Comparison of ENCODE assay signal across 11 cellular contexts in the genomic region with DNA sequence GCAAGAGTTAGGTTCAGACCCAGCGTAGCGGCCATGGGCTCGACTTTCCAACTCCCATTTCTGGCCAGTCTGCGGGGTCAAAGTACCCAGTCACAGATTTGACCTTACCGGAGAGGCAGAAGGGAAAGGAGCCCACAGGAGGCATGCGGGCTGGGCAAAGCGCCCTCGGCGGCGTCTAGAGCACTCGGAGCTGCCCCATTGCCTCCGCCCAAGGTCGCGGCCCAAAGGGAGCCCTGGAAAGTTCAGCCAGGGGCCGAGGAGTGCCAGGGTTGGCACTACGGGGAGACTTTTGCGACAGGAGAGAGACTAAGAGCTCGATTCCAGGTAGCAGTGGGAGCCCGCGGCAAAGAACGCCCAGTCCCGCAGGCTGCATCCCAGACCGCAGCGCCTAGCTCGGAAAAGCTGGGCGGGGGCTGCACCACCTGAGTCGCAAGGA. TPM values are rescaled to one million over a fixed set of nuclear protein-coding genes. Genes with fewer than 3 reads are reported as not detected.
DNase-seq lines count a peak whose midpoint lies in the region; ATAC-seq, FAIRE-seq and TF ChIP-seq lines count a peak whose summit lies in the region.
"Had no signal": no experiment of that assay in that cellular context is flagged by ENCODE, and none has a peak within 500 bp of the region (broad histone marks: within the 10 kb centered on the region; RNA-seq: fewer than 3 reads in every experiment).

No MANE protein-coding gene starts in this region.

- DNase-seq in activated naive CD4-positive, alpha-beta T cell treated with Interleukin-2 at 50 U/mL for 16 hours: no peak
- peak; percentile 43 to 80 (median 56) for DNase-seq in pancreas
- no peak for DNase-seq in vagina (ENCODE audit: extremely low spot score in 2 of 2)
- DNase-seq in activated CD4-positive, alpha-beta T cell treated with anti-CD3 and anti-CD28 coated beads, Interleukin-2, amount 50 U/mL, for 48 hours: no peak
- DNase-seq: activated CD4-positive, alpha-beta memory T cell treated with anti-CD3 and anti-CD28 coated beads, Interleukin-2, amount 10 ng/mL, durations not matched to agents 7 days and 5 days; activated naive CD4-positive, alpha-beta T cell treated with anti-CD3 and anti-CD28 coated beads for 36 hours; immature natural killer cell had no signal

- no peaks in the 10 kb centered on the region for H3K9me3 Mint-ChIP-seq in activated naive CD4-positive, alpha-beta T cell treated with anti-CD3 and anti-CD28 coated beads, Interleukin-2, amount 50 U/mL, for 24 hours
- H3K9me3 Mint-ChIP-seq: activated CD4-positive, alpha-beta memory T cell treated with anti-CD3 and anti-CD28 coated beads, Interleukin-2, amount 10 ng/mL, durations not matched to agents 7 days and 5 days; activated naive CD4-positive, alpha-beta T cell treated with anti-CD3 and anti-CD28 coated beads for 36 hours; immature natural killer cell had no signal

- H3K9me3 ChIP-seq in pancreas (no peaks in the 10 kb centered on the region), vagina (no peaks in the 10 kb centered on the region)

- H3K27ac ChIP-seq in pancreas: peak overlapping the region; percentile 43 to 74 (median 60)
- no peak overlapping the region for H3K27ac ChIP-seq in vagina

- no peak for TF ChIP-seq POLR2A in vagina (IDR thresholded peaks at IDR 0.05)

- H3K4me1 ChIP-seq in pancreas (no peaks in the 10 kb centered on the region), vagina (peaks cover 8% of the 10 kb centered on the region)

- H3K36me3 Mint-ChIP-seq in activated naive CD4-positive, alpha-beta T cell treated with anti-CD3 and anti-CD28 coated beads, Interleukin-2, amount 50 U/mL, for 24 hours: no peaks in the 10 kb centered on the region
- H3K36me3 Mint-ChIP-seq: immature natural killer cell had no signal

- TF ChIP-seq CTCF in pancreas (IDR thresholded peaks at IDR 0.05) (no peak), vagina (IDR thresholded peaks at IDR 0.05) (no peak)

- H3K36me3 ChIP-seq in pancreas (no peaks in the 10 kb centered on the region), vagina (no peaks in the 10 kb centered on the region)

- ATAC-seq in pancreas (peak; percentile 62 to 76 (median 68)), HG02852 (IDR thresholded peaks at IDR 0.05; ENCODE audit: unreplicated experiment) (no peak), GM21717 (IDR thresholded peaks at IDR 0.05; ENCODE audit: unreplicated experiment) (no peak)

- peaks cover 22% of the 10 kb centered on the region for H3K27me3 Mint-ChIP-seq in activated naive CD4-positive, alpha-beta T cell treated with anti-CD3 and anti-CD28 coated beads, Interleukin-2, amount 50 U/mL, for 24 hours

- H3K4me3 Mint-ChIP-seq in activated naive CD4-positive, alpha-beta T cell treated with anti-CD3 and anti-CD28 coated beads, Interleukin-2, amount 50 U/mL, for 24 hours: peak overlapping the region; percentile 7
- H3K4me3 Mint-ChIP-seq: activated CD4-positive, alpha-beta memory T cell treated with anti-CD3 and anti-CD28 coated beads, Interleukin-2, amount 10 ng/mL, durations not matched to agents 7 days and 5 days; activated naive CD4-positive, alpha-beta T cell treated with anti-CD3 and anti-CD28 coated beads for 36 hours; immature natural killer cell had no signal

- no peak for FAIRE-seq in pancreas (lab: Jason Lieb, UNC)

- H3K4me1 Mint-ChIP-seq in activated naive CD4-positive, alpha-beta T cell treated with anti-CD3 and anti-CD28 coated beads, Interleukin-2, amount 50 U/mL, for 24 hours: no peaks in the 10 kb centered on the region
- H3K4me1 Mint-ChIP-seq: activated CD4-positive, alpha-beta memory T cell treated with anti-CD3 and anti-CD28 coated beads, Interleukin-2, amount 10 ng/mL, durations not matched to agents 7 days and 5 days; immature natural killer cell had no signal

- H3K27ac Mint-ChIP-seq in activated naive CD4-positive, alpha-beta T cell treated with anti-CD3 and anti-CD28 coated beads, Interleukin-2, amount 50 U/mL, for 24 hours: no peak overlapping the region
- H3K27ac Mint-ChIP-seq: activated CD4-positive, alpha-beta memory T cell treated with anti-CD3 and anti-CD28 coated beads, Interleukin-2, amount 10 ng/mL, durations not matched to agents 7 days and 5 days; activated naive CD4-positive, alpha-beta T cell treated with anti-CD3 and anti-CD28 coated beads for 36 hours; immature natural killer cell had no signal

- intact Hi-C loops in pancreas (cut with DNase I) (no loop called here), vagina (cut with DNase I) (no loop called here)

- H3K27me3 ChIP-seq in pancreas: no peaks in the 10 kb centered on the region
- H3K27me3 ChIP-seq in vagina: no peaks in the 10 kb centered on the region

- H3K4me3 ChIP-seq in iPS-11a (ENCODE audit: low read depth, low read length) (peak overlapping the region; percentile 72), pancreas (peak overlapping the region; percentile 49 to 67 (median 60)), vagina (peak overlapping the region; percentile 31 to 51)

- WGBS in pancreas, 2 donors: 7 to 10% methylated on average over 27 of the region's 27 CpGs

RNA-seq across cellular contexts. Expression of gene KANK4, which starts 0.9 kb away (rescaled TPM):
- total RNA-seq in pancreas: 10 to 100 TPM in 2 of 6 donors, 1 to 10 TPM in 4; 7.1 to 12.5 (median 9.1) TPM
- polyA plus RNA-seq in pancreas: 1 to 10 TPM; 2.4 to 4.6 TPM
- 1.2 TPM for total RNA-seq in vagina
- total RNA-seq: activated CD4-positive, alpha-beta memory T cell treated with anti-CD3 and anti-CD28 coated beads, Interleukin-2, amount 10 ng/mL, durations not matched to agents 7 days and 5 days; activated naive CD4-positive, alpha-beta T cell treated with anti-CD3 and anti-CD28 coated beads for 36 hours had no signal
- polyA plus RNA-seq: immature natural killer cell had no signal

Comparison
In these comparisons a context has a peak if more than half of its experiments do, and no peak if none do; other contexts are left out.
1. DNase-seq: peak in pancreas (6 of 6); none in activated naive CD4-positive, alpha-beta T cell treated with Interleukin-2 at 50 U/mL for 16 hours (single experiment), vagina (0 of 2) and activated CD4-positive, alpha-beta T cell treated with anti-CD3 and anti-CD28 coated beads, Interleukin-2, amount 50 U/mL, for 48 hours (0 of 2).
2. ATAC-seq: peak in pancreas (4 of 4); none in HG02852 (single experiment) and GM21717 (single experiment).
3. Peak in every context shown above with its lines, with median percentiles within 50 percentile points of each other: H3K4me3 ChIP-seq.